Comparison of ENCODE assay signal across 16 cellular contexts in genomic region chr22:35777335-35777975, GRCh38. TPM values are rescaled to one million over a fixed set of nuclear protein-coding genes. Genes with fewer than 3 reads are reported as not detected.
A peak's percentile ranks its signal among the peaks of the same experiment; 100 is the strongest.
DNase-seq lines count a peak whose midpoint lies in the region; ATAC-seq and TF ChIP-seq lines count a peak whose summit lies in the region.
"Had no signal": no experiment of that assay in that cellular context is flagged by ENCODE, and none has a peak within 500 bp of the region (broad histone marks: within the 10 kb centered on the region; RNA-seq: fewer than 3 reads in every experiment).

No MANE protein-coding gene starts in this region.

- CTCF ChIA-PET in Calu3 (lab: Charles Lee), result no interaction called here

- intact Hi-C loops in Calu3 (cut with micrococcal nuclease; ENCODE audit: unreplicated experiment) (loop anchor here (5.0 kb wide), 1 partner anchor 65 kb away; no protein-coding TSS in a partner anchor), CD14-positive monocyte (cut with micrococcal nuclease) (no loop called here)

- H3K36me3 Mint-ChIP-seq in Calu3 (ENCODE audit: insufficient read depth, unreplicated experiment), result peaks cover 4% of the 10 kb centered on the region
- H3K36me3 Mint-ChIP-seq in nephron (ENCODE audit: low read depth), result peaks cover 41% of the 10 kb centered on the region
- H3K36me3 Mint-ChIP-seq in CD14-positive monocyte, result no peaks in the 10 kb centered on the region
- H3K36me3 Mint-ChIP-seq: CD8-positive, alpha-beta T cell; natural killer cell treated with Interleukin-12 subunit alpha and Interleukin-12 subunit beta and Interleukin-15 and Interleukin-18, amount 100 ng/mL, for 72 hours had no signal

- no peaks in the 10 kb centered on the region for H3K79me2 ChIP-seq in OCI-LY1 (ENCODE audit: insufficient read depth, low read length)

- peak overlapping the region; percentile 73 for H3K27ac Mint-ChIP-seq in Calu3 (ENCODE audit: unreplicated experiment)
- peak overlapping the region in 2 of 3 experiments; percentile 16 to 51 for H3K27ac Mint-ChIP-seq in nephron
- no peak overlapping the region for H3K27ac Mint-ChIP-seq in CD14-positive monocyte
- H3K27ac Mint-ChIP-seq: CD8-positive, alpha-beta T cell; natural killer cell treated with Interleukin-12 subunit alpha and Interleukin-12 subunit beta and Interleukin-15 and Interleukin-18, amount 100 ng/mL, for 72 hours had no signal

- peaks cover 47% of the 10 kb centered on the region for H3K36me3 ChIP-seq in OCI-LY1 (ENCODE audit: insufficient read depth, low read length)

- H3K9me2 ChIP-seq in OCI-LY1 (ENCODE audit: low read depth, low read length), result no peaks in the 10 kb centered on the region

- H3K9ac ChIP-seq in OCI-LY1 (ENCODE audit: low read length), result no peak overlapping the region; the same call in 1 of the 2 replicates

- H3K4me3 Mint-ChIP-seq in Calu3 (ENCODE audit: low read depth, unreplicated experiment) (no peak overlapping the region), nephron (no peak overlapping the region), CD14-positive monocyte (no peak overlapping the region)
- H3K4me3 Mint-ChIP-seq: CD8-positive, alpha-beta T cell; natural killer cell treated with Interleukin-12 subunit alpha and Interleukin-12 subunit beta and Interleukin-15 and Interleukin-18, amount 100 ng/mL, for 72 hours had no signal

- TF ChIP-seq CTCF in Calu3 (IDR thresholded peaks at IDR 0.05; ENCODE audit: unreplicated experiment) (no peak), OCI-LY1 (IDR thresholded peaks at IDR 0.05; ENCODE audit: low read length) (no peak), nephron (IDR thresholded peaks at IDR 0.05; ENCODE audit: unreplicated experiment in 3 of 3) (no peak), CD14-positive monocyte (IDR thresholded peaks at IDR 0.05) (no peak)

- no peaks in the 10 kb centered on the region for H3K9me3 Mint-ChIP-seq in Calu3 (ENCODE audit: low read depth, unreplicated experiment)
- no peaks in the 10 kb centered on the region for H3K9me3 Mint-ChIP-seq in nephron
- H3K9me3 Mint-ChIP-seq in CD14-positive monocyte, result no peaks in the 10 kb centered on the region
- H3K9me3 Mint-ChIP-seq: CD8-positive, alpha-beta T cell; natural killer cell treated with Interleukin-12 subunit alpha and Interleukin-12 subunit beta and Interleukin-15 and Interleukin-18, amount 100 ng/mL, for 72 hours had no signal

- no peaks in the 10 kb centered on the region for H4K20me1 ChIP-seq in OCI-LY1 (ENCODE audit: insufficient read depth, low read length)

- BruUV-seq in Calu3 (replicated peaks; lab: Mats Ljungman, UMichigan), result no TSS peak

- no peak for DNase-seq in Calu3
- DNase-seq in dermis blood vessel endothelial cell, result peak; percentile 75
- DNase-seq in NCI-H524 treated with DMSO at 0.1 percent for 48 hours (lab: John Stamatoyannopoulos, UW), result no peak
- no peak for DNase-seq in CD14-positive monocyte (ENCODE audit: low spot score)
- DNase-seq in activated T-cell treated with anti-CD3 and anti-CD28 coated beads for 4 hours, result no peak
- DNase-seq: adrenal gland; CD8-positive, alpha-beta T cell; KBM-7; NCI-H2081; T-helper 9 cell had no signal

- H3K27me3 Mint-ChIP-seq in Calu3 (ENCODE audit: unreplicated experiment), result no peaks in the 10 kb centered on the region
- no peaks in the 10 kb centered on the region for H3K27me3 Mint-ChIP-seq in nephron (ENCODE audit: low read depth)
- H3K27me3 Mint-ChIP-seq in CD14-positive monocyte (ENCODE audit: low read depth in 3 of 3), result peaks cover 1 to 4% (median 2%) of the 10 kb centered on the region in 3 donors

- H3K4me2 ChIP-seq in OCI-LY1 (ENCODE audit: low read length), result peak overlapping the region; percentile 16; the same call in 1 of the 2 replicates

- peak overlapping the region; percentile 20 for H3K27ac ChIP-seq in OCI-LY1 (ENCODE audit: low read depth, low read length, poor library complexity, severe bottlenecking)
- H3K27ac ChIP-seq: adrenal gland had no signal

- H3K4me1 ChIP-seq in OCI-LY1 (ENCODE audit: insufficient read depth, low read length, severe bottlenecking), result peaks cover 68% of the 10 kb centered on the region
- H3K4me1 ChIP-seq: adrenal gland had no signal

- no peak overlapping the region for H2AFZ ChIP-seq in OCI-LY1 (ENCODE audit: low read length)

- ATAC-seq in GM19395 (IDR thresholded peaks at IDR 0.05; ENCODE audit: unreplicated experiment), result no peak
- ATAC-seq: CD8-positive, alpha-beta T cell; natural killer cell treated with Interleukin-12 subunit alpha and Interleukin-12 subunit beta and Interleukin-15 and Interleukin-18, amount 100 ng/mL, for 72 hours had no signal

- no peaks in the 10 kb centered on the region for H3F3A ChIP-seq in OCI-LY1 (ENCODE audit: insufficient read depth, low read length)

- H3K4me3 ChIP-seq in OCI-LY1 (ENCODE audit: low read depth, low read length, poor library complexity, severe bottlenecking), result no peak overlapping the region
- H3K4me3 ChIP-seq: adrenal gland had no signal

- H3K9me3 ChIP-seq in OCI-LY1 (ENCODE audit: low read length), result no peaks in the 10 kb centered on the region
- H3K9me3 ChIP-seq: adrenal gland had no signal

- peaks cover 8% of the 10 kb centered on the region for H3K4me1 Mint-ChIP-seq in Calu3 (ENCODE audit: low read depth, unreplicated experiment)
- H3K4me1 Mint-ChIP-seq in nephron, result peaks cover 43% of the 10 kb centered on the region
- peaks cover 1% of the 10 kb centered on the region for H3K4me1 Mint-ChIP-seq in CD14-positive monocyte

- no peaks in the 10 kb centered on the region for H3K27me3 ChIP-seq in OCI-LY1 (ENCODE audit: insufficient read depth, low read length)
- H3K27me3 ChIP-seq: adrenal gland had no signal

RNA-seq across cellular contexts. Expression of gene APOL5, which starts 59.8 kb away (rescaled TPM):
- total RNA-seq in Calu3 (2022), result not detected in 2 replicates
- total RNA-seq in dermis blood vessel endothelial cell, result not detected in 2 replicates
- polyA plus RNA-seq in CD14-positive monocyte, result not detected
- total RNA-seq: activated CD8-positive, alpha-beta memory T cell treated with anti-CD3 and anti-CD28 coated beads for 36 hours; adrenal gland; CD8-positive, alpha-beta T cell; H1; natural killer cell treated with Interleukin-12 subunit alpha and Interleukin-12 subunit beta and Interleukin-15 and Interleukin-18, amount 100 ng/mL, for 72 hours had no signal
- polyA plus RNA-seq: adrenal gland, H1 had no signal

Comparison
In these comparisons a context has a peak if more than half of its experiments do, and no peak if none do; other contexts are left out.
1. H3K27ac Mint-ChIP-seq: peak in Calu3 (single experiment) and nephron (2 of 3); none in CD14-positive monocyte (0 of 7).